Comparison of ENCODE assay signal across 13 cellular contexts in genomic region chr13:95509521-95510315, GRCh38. TPM values are rescaled to one million over a fixed set of nuclear protein-coding genes. Genes with fewer than 3 reads are reported as not detected.
A peak's percentile ranks its signal among the peaks of the same experiment; 100 is the strongest.
DNase-seq lines count a peak whose midpoint lies in the region; ATAC-seq, FAIRE-seq and TF ChIP-seq lines count a peak whose summit lies in the region.
"Had no signal": no experiment of that assay in that cellular context is flagged by ENCODE, and none has a peak within 500 bp of the region (broad histone marks: within the 10 kb centered on the region; RNA-seq: fewer than 3 reads in every experiment).

No MANE protein-coding gene starts in this region.

- CTCF ChIA-PET in HCT116 (lab: Charles Lee), result no interaction called here

- H3K36me3 ChIP-seq in HCT116 (ENCODE audit: control insufficient read depth in 1 of 2, insufficient read depth in 2 of 2, low read length in 2 of 2) (no peaks in the 10 kb centered on the region), esophagus squamous epithelium (no peaks in the 10 kb centered on the region), smooth muscle cell (ENCODE audit: low read depth) (no peaks in the 10 kb centered on the region)
- H3K36me3 ChIP-seq: right lobe of liver had no signal

- WGBS in esophagus squamous epithelium, 2 donors, result 25 to 32% methylated on average over 8 of the region's 8 CpGs
- 29% methylated on average over 8 of the region's 8 CpGs for WGBS in smooth muscle cell (ENCODE audit: low lambda C conversion rate)

- H3K9me3 Mint-ChIP-seq in T-helper 2 cell treated with Interferon-gamma antibody and Interleukin-4, amounts not matched to agents 5 μg/mL and 100 μg/mL, for 36 hours, result no peaks in the 10 kb centered on the region
- H3K9me3 Mint-ChIP-seq: central memory CD8-positive, alpha-beta T cell; type B pancreatic cell had no signal

- H3K4me1 ChIP-seq in HCT116 (ENCODE audit: control insufficient read depth in 1 of 2, insufficient read depth in 2 of 2, low read length in 2 of 2), result no peaks in the 10 kb centered on the region
- peaks cover 6 to 49% (median 17%) of the 10 kb centered on the region in 3 donors for H3K4me1 ChIP-seq in esophagus squamous epithelium
- H3K4me1 ChIP-seq in smooth muscle cell (ENCODE audit: low read depth), result no peaks in the 10 kb centered on the region
- H3K4me1 ChIP-seq: right lobe of liver had no signal

- no peak for TF ChIP-seq POLR2A in HCT116 (IDR thresholded peaks at IDR 0.05; ENCODE audit: borderline replicate concordance, extremely low read depth, insufficient read depth, insufficient read length)
- no peak for TF ChIP-seq POLR2A in esophagus squamous epithelium (IDR thresholded peaks at IDR 0.05)

- H3K27ac Mint-ChIP-seq in T-helper 2 cell treated with Interferon-gamma antibody and Interleukin-4, amounts not matched to agents 5 μg/mL and 100 μg/mL, for 36 hours, result no peak overlapping the region
- H3K27ac Mint-ChIP-seq: type B pancreatic cell had no signal

- H3K9me2 ChIP-seq in HCT116 (ENCODE audit: insufficient read depth), result no peaks in the 10 kb centered on the region

- H3K36me3 Mint-ChIP-seq in T-helper 2 cell treated with Interferon-gamma antibody and Interleukin-4, amounts not matched to agents 5 μg/mL and 100 μg/mL, for 36 hours (ENCODE audit: low read depth), result no peaks in the 10 kb centered on the region
- H3K36me3 Mint-ChIP-seq: type B pancreatic cell had no signal

- no peak for TF ChIP-seq RAD21 in HCT116 (IDR thresholded peaks at IDR 0.05; ENCODE audit: low read depth)

- H3K4me3 Mint-ChIP-seq in T-helper 2 cell treated with Interferon-gamma antibody and Interleukin-4, amounts not matched to agents 5 μg/mL and 100 μg/mL, for 36 hours, result no peak overlapping the region
- H3K4me3 Mint-ChIP-seq: central memory CD8-positive, alpha-beta T cell; type B pancreatic cell had no signal

- TF ChIP-seq CTCF in HCT116 (IDR thresholded peaks at IDR 0.05 in 2 of 3, conservative IDR thresholded peaks at IDR 0.05 in 1 of 3; ENCODE audit: borderline replicate concordance in 1 of 3, insufficient read depth in 1 of 3, low read depth in 2 of 3, low read length in 2 of 3), result no peak
- TF ChIP-seq CTCF in esophagus squamous epithelium (IDR thresholded peaks at IDR 0.05), result no peak
- no peak for TF ChIP-seq CTCF in smooth muscle cell (IDR thresholded peaks at IDR 0.05; ENCODE audit: borderline replicate concordance, insufficient read depth, poor library complexity, severe bottlenecking)

- H3K27me3 Mint-ChIP-seq in T-helper 2 cell treated with Interferon-gamma antibody and Interleukin-4, amounts not matched to agents 5 μg/mL and 100 μg/mL, for 36 hours (ENCODE audit: low read depth), result no peaks in the 10 kb centered on the region

- POLR2A ChIA-PET in HCT116 (lab: Charles Lee), result no interaction called here

- H3K27ac ChIP-seq in HCT116 (ENCODE audit: low read depth, low read length) (no peak overlapping the region), esophagus squamous epithelium (peak overlapping the region; percentile 11 to 82 (median 75)), smooth muscle cell (ENCODE audit: low read depth) (peak overlapping the region; percentile 86)
- H3K27ac ChIP-seq: right lobe of liver had no signal

- RAD21 ChIA-PET in HCT116 (lab: Charles Lee; ENCODE audit: low non-redundant PET in 1 of 2, low total read pairs in 2 of 2, uncharacterized antibody in 2 of 2, unreplicated experiment in 2 of 2), result no interaction called here

- H3K9ac ChIP-seq in HCT116 (ENCODE audit: low read length) (no peak overlapping the region), smooth muscle cell (ENCODE audit: low read depth) (peak overlapping the region; percentile 19)

- H3K4me3 ChIP-seq in HCT116 (replicated peaks in 1 of 2; ENCODE audit: low read depth in 1 of 2, low read length in 2 of 2), result no peak overlapping the region
- no peak overlapping the region for H3K4me3 ChIP-seq in esophagus squamous epithelium
- peak overlapping the region; percentile 2 for H3K4me3 ChIP-seq in smooth muscle cell
- H3K4me3 ChIP-seq: right lobe of liver had no signal

- DNase-seq in HCT116 (ENCODE audit: low read depth, low spot score) (no peak), RCC 7860 (ENCODE audit: low spot score) (peak; percentile 48), esophagus squamous epithelium (lab: John Stamatoyannopoulos, UW) (no peak), smooth muscle cell (lab: John Stamatoyannopoulos, UW; ENCODE audit: unreplicated experiment) (no peak)
- DNase-seq in T-helper 2 cell treated with Interferon-gamma antibody and Interleukin-4, amounts not matched to agents 5 μg/mL and 100 μg/mL, for 36 hours (ENCODE audit: low spot score), result no peak
- no peak for DNase-seq in stimulated activated naive CD8-positive, alpha-beta T cell treated with anti-CD3 and anti-CD28 coated beads, Interleukin-15, Interleukin-2, amounts not matched to agents 100 U/mL and 50 U/mL, for 24 hours
- DNase-seq: DMS79 treated with DMSO at 0.1 percent for 48 hours, NCI-H1694, right lobe of liver had no signal

- no peaks in the 10 kb centered on the region for H3F3A ChIP-seq in smooth muscle cell (ENCODE audit: low read depth)

- intact Hi-C loops in HCT116 (cut with micrococcal nuclease) (no loop called here), esophagus squamous epithelium (cut with DNase I) (no loop called here)

- no peaks in the 10 kb centered on the region for H3K79me2 ChIP-seq in HCT116 (ENCODE audit: insufficient read depth, low read length)
- no peaks in the 10 kb centered on the region for H3K79me2 ChIP-seq in smooth muscle cell (ENCODE audit: low read depth)

- H3K27me3 ChIP-seq in HCT116 (ENCODE audit: insufficient read depth, low read length) (no peaks in the 10 kb centered on the region), esophagus squamous epithelium (no peaks in the 10 kb centered on the region), smooth muscle cell (ENCODE audit: low read depth) (no peaks in the 10 kb centered on the region)
- H3K27me3 ChIP-seq: right lobe of liver had no signal

- H2AFZ ChIP-seq in HCT116 (ENCODE audit: low read depth, low read length, poor library complexity, severe bottlenecking), result peak overlapping the region; percentile 21
- H2AFZ ChIP-seq in smooth muscle cell (ENCODE audit: low read depth), result peak overlapping the region; percentile 67

- no peak for ATAC-seq in HCT116
- ATAC-seq in HG02610 (IDR thresholded peaks at IDR 0.05; ENCODE audit: unreplicated experiment), result no peak
- ATAC-seq in stimulated activated naive CD8-positive, alpha-beta T cell treated with anti-CD3 and anti-CD28 coated beads, Interleukin-15, Interleukin-2, amounts not matched to agents 100 U/mL and 50 U/mL, for 24 hours, result no peak
- ATAC-seq: right lobe of liver had no signal

- no peaks in the 10 kb centered on the region for H3K4me1 Mint-ChIP-seq in T-helper 2 cell treated with Interferon-gamma antibody and Interleukin-4, amounts not matched to agents 5 μg/mL and 100 μg/mL, for 36 hours (ENCODE audit: low read depth)
- H3K4me1 Mint-ChIP-seq: central memory CD8-positive, alpha-beta T cell had no signal

- FAIRE-seq in RCC 7860 (lab: Jason Lieb, UNC), result peak; percentile 18

- no peak overlapping the region for H3K4me2 ChIP-seq in HCT116 (ENCODE audit: low read length)
- H3K4me2 ChIP-seq in smooth muscle cell, result peak overlapping the region; percentile 79

- H3K9me3 ChIP-seq in HCT116 (ENCODE audit: control insufficient read depth in 1 of 2, insufficient read depth in 1 of 2, low read depth in 1 of 2, low read length in 2 of 2), result no peaks in the 10 kb centered on the region
- no peaks in the 10 kb centered on the region for H3K9me3 ChIP-seq in esophagus squamous epithelium
- no peaks in the 10 kb centered on the region for H3K9me3 ChIP-seq in smooth muscle cell (replicated peaks; ENCODE audit: low read depth)
- H3K9me3 ChIP-seq: right lobe of liver had no signal

- H4K20me1 ChIP-seq in HCT116 (ENCODE audit: insufficient read depth), result no peaks in the 10 kb centered on the region
- no peaks in the 10 kb centered on the region for H4K20me1 ChIP-seq in smooth muscle cell (ENCODE audit: low read depth)

- BruUV-seq in HCT116 (replicated peaks; lab: Mats Ljungman, UMichigan), result no TSS peak

TF ChIP-seq in HCT116, 20 proteins besides CTCF, POLR2A, EP300 and RAD21 (continues in another document):
- TF ChIP-seq SIN3A (IDR thresholded peaks at IDR 0.05; ENCODE audit: low read depth) (no peak), ZBTB33 (IDR thresholded peaks at IDR 0.05; ENCODE audit: extremely low read depth, insufficient replicate concordance, low read length) (no peak)

RNA-seq across cellular contexts. Expression of gene CLDN10, which starts 42.8 kb away (rescaled TPM):
- total RNA-seq in HCT116 (2021; ENCODE audit: unreplicated experiment) (not detected), esophagus squamous epithelium (1 to 10 TPM in 2 of 4 donors, not detected in 2; 1.3 to 9.5 TPM), smooth muscle cell (1.5 TPM in 1 of 2 replicates, not detected in the other)
- polyA plus RNA-seq in HCT116 (2012), result not detected in 2 replicates
- polyA plus RNA-seq in smooth muscle cell, result 0.19 TPM in 1 of 2 replicates, not detected in the other
- total RNA-seq: OCI-LY7 had no signal
